14 cellular contexts compared by ENCODE assay signal in the genomic region with DNA sequence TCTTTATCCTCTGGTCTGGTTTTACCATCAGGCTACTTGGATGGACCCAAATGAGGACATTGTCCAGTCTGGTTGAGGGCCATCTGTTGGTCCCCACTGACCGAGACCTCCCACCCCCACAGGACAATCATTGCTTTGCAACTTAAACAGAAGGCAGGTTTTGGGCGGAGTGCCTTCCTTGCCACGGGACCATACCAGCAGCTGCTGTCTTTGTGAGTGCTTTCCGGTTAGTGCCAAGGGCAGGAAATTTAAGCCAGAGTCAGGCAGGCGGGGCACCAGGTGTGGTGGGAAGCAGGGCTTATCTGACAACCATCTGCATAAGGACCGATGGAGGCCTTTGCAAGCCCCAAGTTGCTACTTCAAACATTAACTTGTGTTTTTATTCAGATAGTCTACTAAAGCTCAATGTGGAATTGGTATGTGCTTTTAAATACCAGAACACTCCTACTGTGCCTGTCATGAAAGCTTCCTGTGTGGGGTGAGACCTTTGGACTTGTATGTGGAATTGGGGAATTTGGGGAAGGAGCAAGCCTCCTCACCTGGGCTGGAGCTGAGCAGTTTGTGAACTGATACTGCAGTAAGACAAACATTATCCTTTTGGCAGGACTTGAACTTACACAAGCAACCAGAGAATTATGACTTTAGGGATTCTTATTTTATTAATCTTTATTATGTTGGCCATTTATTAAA. TPM values are rescaled to one million over a fixed set of nuclear protein-coding genes. Genes with fewer than 3 reads are reported as not detected.
DNase-seq lines count a peak whose midpoint lies in the region; ATAC-seq and TF ChIP-seq lines count a peak whose summit lies in the region.
"Had no signal": no experiment of that assay in that cellular context is flagged by ENCODE, and none has a peak within 500 bp of the region (broad histone marks: within the 10 kb centered on the region; RNA-seq: fewer than 3 reads in every experiment).

No MANE protein-coding gene starts in this region.

- H3K79me2 ChIP-seq in DND-41 (ENCODE audit: insufficient read depth, low read length), result no peaks in the 10 kb centered on the region

- H4K20me1 ChIP-seq in DND-41 (ENCODE audit: insufficient read depth, low read length), result no peaks in the 10 kb centered on the region

- peak overlapping the region; percentile 43 for H3K4me3 Mint-ChIP-seq in activated CD4-positive, alpha-beta T cell treated with anti-CD3 and anti-CD28 coated beads, Interleukin-2, amount 10 ng/mL, durations not matched to agents 7 days and 5 days
- H3K4me3 Mint-ChIP-seq in naive thymus-derived CD4-positive, alpha-beta T cell, result peak overlapping the region; percentile 33 to 74 (median 62)
- H3K4me3 Mint-ChIP-seq: natural killer cell had no signal

- H3K4me1 ChIP-seq in DND-41 (ENCODE audit: insufficient read depth, low read length), result peaks cover 36% of the 10 kb centered on the region
- H3K4me1 ChIP-seq in naive thymus-derived CD4-positive, alpha-beta T cell (ENCODE audit: control insufficient read depth in 2 of 2, insufficient read depth in 2 of 2, low read length in 2 of 2), result peaks cover 14 to 30% of the 10 kb centered on the region in 2 donors
- H3K4me1 ChIP-seq: prostate gland had no signal

- H3K36me3 ChIP-seq in DND-41 (ENCODE audit: insufficient read depth, low read length), result no peaks in the 10 kb centered on the region
- no peaks in the 10 kb centered on the region for H3K36me3 ChIP-seq in naive thymus-derived CD4-positive, alpha-beta T cell (ENCODE audit: control insufficient read depth in 2 of 3, insufficient read depth in 3 of 3, low read length in 3 of 3)
- H3K36me3 ChIP-seq: prostate gland had no signal

- no peaks in the 10 kb centered on the region for H3K9me3 ChIP-seq in DND-41 (ENCODE audit: insufficient read depth, low read length, severe bottlenecking)
- H3K9me3 ChIP-seq in naive thymus-derived CD4-positive, alpha-beta T cell (ENCODE audit: control insufficient read depth in 2 of 3, low read length in 3 of 3), result no peaks in the 10 kb centered on the region
- H3K9me3 ChIP-seq: prostate gland had no signal

- CTCF ChIA-PET in activated CD4-positive, alpha-beta T cell treated with anti-CD3 and anti-CD28 coated beads, Interleukin-2, amount 10 ng/mL, durations not matched to agents 7 days and 5 days (lab: Charles Lee), result interaction anchor here (0.5 to 7.0 kb wide), 6 partner anchors 10 to 160 kb away, joined by 3 to 49 read pairs (median 4); no protein-coding TSS in a partner anchor
- CTCF ChIA-PET in naive thymus-derived CD4-positive, alpha-beta T cell (lab: Charles Lee), result interaction anchor here (1.0 to 1.3 kb wide), 3 partner anchors 11 to 80 kb away, joined by 3 to 4 read pairs (median 3); no protein-coding TSS in a partner anchor

- no peak overlapping the region for H2AFZ ChIP-seq in DND-41 (ENCODE audit: low read depth, low read length)
- H2AFZ ChIP-seq: PC-9 had no signal

- H3K4me2 ChIP-seq in DND-41 (ENCODE audit: insufficient read depth, low read length), result peak overlapping the region; percentile 41
- H3K4me2 ChIP-seq: PC-9 had no signal

- peak overlapping the region; percentile 61 for H3K27ac Mint-ChIP-seq in activated CD4-positive, alpha-beta T cell treated with anti-CD3 and anti-CD28 coated beads, Interleukin-2, amount 10 ng/mL, durations not matched to agents 7 days and 5 days
- peak overlapping the region; percentile 19 to 91 (median 64) for H3K27ac Mint-ChIP-seq in naive thymus-derived CD4-positive, alpha-beta T cell
- H3K27ac Mint-ChIP-seq: natural killer cell had no signal

- no peaks in the 10 kb centered on the region for H3K27me3 Mint-ChIP-seq in activated CD4-positive, alpha-beta T cell treated with anti-CD3 and anti-CD28 coated beads, Interleukin-2, amount 10 ng/mL, durations not matched to agents 7 days and 5 days
- no peaks in the 10 kb centered on the region for H3K27me3 Mint-ChIP-seq in naive thymus-derived CD4-positive, alpha-beta T cell

- H3K27me3 ChIP-seq in DND-41 (ENCODE audit: insufficient read depth, low read length, poor library complexity), result no peaks in the 10 kb centered on the region
- no peaks in the 10 kb centered on the region for H3K27me3 ChIP-seq in naive thymus-derived CD4-positive, alpha-beta T cell (ENCODE audit: control insufficient read depth in 2 of 2, insufficient read depth in 2 of 2, low read length in 2 of 2)

- POLR2A ChIA-PET in activated CD4-positive, alpha-beta T cell treated with anti-CD3 and anti-CD28 coated beads, Interleukin-2, amount 10 ng/mL, durations not matched to agents 7 days and 5 days (lab: Charles Lee), result no interaction called here
- POLR2A ChIA-PET in naive thymus-derived CD4-positive, alpha-beta T cell (lab: Charles Lee), result interaction anchor here (0.6 to 9.3 kb wide), 9 partner anchors 9 to 239 kb away, joined by 3 to 111 read pairs (median 3); no protein-coding TSS in a partner anchor

- ATAC-seq in DND-41 (ENCODE audit: insufficient read depth, low read depth), result peak; percentile 88
- ATAC-seq in naive thymus-derived CD4-positive, alpha-beta T cell, result peak; percentile 32
- ATAC-seq: natural killer cell had no signal

- no peak for TF ChIP-seq CTCF in DND-41 (IDR thresholded peaks at IDR 0.05; ENCODE audit: borderline replicate concordance, extremely low read depth, low read length, poor library complexity, severe bottlenecking)

- peak overlapping the region; percentile 15; the same call in 1 of the 2 replicates for H3K9ac ChIP-seq in DND-41 (ENCODE audit: low read depth, low read length)

- peak overlapping the region; percentile 78 for H3K27ac ChIP-seq in DND-41 (ENCODE audit: low read length)
- no peak overlapping the region for H3K27ac ChIP-seq in naive thymus-derived CD4-positive, alpha-beta T cell (ENCODE audit: low read depth, low read length)
- H3K27ac ChIP-seq: PC-9, prostate gland had no signal

- H3K36me3 Mint-ChIP-seq in activated CD4-positive, alpha-beta T cell treated with anti-CD3 and anti-CD28 coated beads, Interleukin-2, amount 10 ng/mL, durations not matched to agents 7 days and 5 days (ENCODE audit: low read depth), result peaks cover 7% of the 10 kb centered on the region
- H3K36me3 Mint-ChIP-seq in naive thymus-derived CD4-positive, alpha-beta T cell, result peaks cover 0 to 5% (median 0%) of the 10 kb centered on the region in 5 donors
- H3K36me3 Mint-ChIP-seq: natural killer cell had no signal

- H3K9me3 Mint-ChIP-seq in activated CD4-positive, alpha-beta T cell treated with anti-CD3 and anti-CD28 coated beads, Interleukin-2, amount 10 ng/mL, durations not matched to agents 7 days and 5 days, result peaks cover 1% of the 10 kb centered on the region
- peaks cover 0 to 5% (median 0%) of the 10 kb centered on the region in 11 donors for H3K9me3 Mint-ChIP-seq in naive thymus-derived CD4-positive, alpha-beta T cell
- H3K9me3 Mint-ChIP-seq: natural killer cell had no signal

- no peak overlapping the region for H3K4me3 ChIP-seq in DND-41 (ENCODE audit: low read depth in 1 of 2, low read length in 2 of 2)
- no peak overlapping the region for H3K4me3 ChIP-seq in naive thymus-derived CD4-positive, alpha-beta T cell (ENCODE audit: low read length)
- H3K4me3 ChIP-seq: PC-9, prostate gland had no signal

- intact Hi-C loops in naive thymus-derived CD4-positive, alpha-beta T cell (cut with micrococcal nuclease), result loop anchor here in 1 of 2 donors (1.0 kb wide), 1 partner anchor 9 kb away; no protein-coding TSS in a partner anchor

- DNase-seq in activated CD4-positive, alpha-beta T cell treated with anti-CD3 and anti-CD28 coated beads, Interleukin-2, amount 10 ng/mL, durations not matched to agents 7 days and 5 days, result peak; percentile 8
- DNase-seq in activated CD4-positive, alpha-beta T cell treated with anti-CD3 and anti-CD28 coated beads for 4 hours, result no peak
- DNase-seq in DND-41 (peak; percentile 80), SW480 (ENCODE audit: low spot score) (peak; percentile 49), amygdala (lab: John Stamatoyannopoulos, UW) (no peak), AG08396 (ENCODE audit: low spot score) (no peak)
- peak in 4 of 9 donors; percentile 29 to 38 (median 36) for DNase-seq in naive thymus-derived CD4-positive, alpha-beta T cell
- DNase-seq in stimulated activated CD4-positive, alpha-beta T cell treated with anti-CD3 and anti-CD28 coated beads, Interleukin-4, amount 100 ng/mL, for 24 hours, result no peak
- DNase-seq: activated T-cell treated with anti-CD3 and anti-CD28 coated beads, Interleukin-2, amount 50 U/mL, for 1 hour; amniotic stem cell; natural killer cell; PC-9; stimulated activated CD4-positive, alpha-beta T cell treated with anti-CD3 and anti-CD28 coated beads, Interleukin-12 subunit alpha, Interleukin-12 subunit beta, amount 100 ng/mL, for 4 hours had no signal

- peaks cover 62% of the 10 kb centered on the region for H3K4me1 Mint-ChIP-seq in activated CD4-positive, alpha-beta T cell treated with anti-CD3 and anti-CD28 coated beads, Interleukin-2, amount 10 ng/mL, durations not matched to agents 7 days and 5 days
- H3K4me1 Mint-ChIP-seq in naive thymus-derived CD4-positive, alpha-beta T cell, result peaks cover 30 to 70% (median 47%) of the 10 kb centered on the region in 7 donors

RNA-seq across cellular contexts. Expression of gene UBE2L5, which starts 39.3 kb away (rescaled TPM):
- total RNA-seq in activated CD4-positive, alpha-beta T cell treated with anti-CD3 and anti-CD28 coated beads, Interleukin-2, amount 10 ng/mL, durations not matched to agents 7 days and 5 days, result under 1 TPM in 1 of 2 experiments, not detected in 1; 0.17 TPM
- not detected for total RNA-seq in naive thymus-derived CD4-positive, alpha-beta T cell
- under 1 TPM in 1 of 2 donors, not detected in 1; 0.14 TPM for polyA plus RNA-seq in naive thymus-derived CD4-positive, alpha-beta T cell
- total RNA-seq: natural killer cell, PC-9 had no signal

Comparison
In these comparisons a context has a peak if more than half of its experiments do, and no peak if none do; other contexts are left out.
1. DNase-seq: peak in activated CD4-positive, alpha-beta T cell treated with anti-CD3 and anti-CD28 coated beads, Interleukin-2, amount 10 ng/mL, durations not matched to agents 7 days and 5 days (single experiment), DND-41 (single experiment) and SW480 (single experiment); none in activated CD4-positive, alpha-beta T cell treated with anti-CD3 and anti-CD28 coated beads for 4 hours (0 of 2), amygdala (0 of 56), stimulated activated CD4-positive, alpha-beta T cell treated with anti-CD3 and anti-CD28 coated beads, Interleukin-4, amount 100 ng/mL, for 24 hours (single experiment) and AG08396 (single experiment).